Comparison of ENCODE assay signal across 11 cellular contexts in the genomic region with DNA sequence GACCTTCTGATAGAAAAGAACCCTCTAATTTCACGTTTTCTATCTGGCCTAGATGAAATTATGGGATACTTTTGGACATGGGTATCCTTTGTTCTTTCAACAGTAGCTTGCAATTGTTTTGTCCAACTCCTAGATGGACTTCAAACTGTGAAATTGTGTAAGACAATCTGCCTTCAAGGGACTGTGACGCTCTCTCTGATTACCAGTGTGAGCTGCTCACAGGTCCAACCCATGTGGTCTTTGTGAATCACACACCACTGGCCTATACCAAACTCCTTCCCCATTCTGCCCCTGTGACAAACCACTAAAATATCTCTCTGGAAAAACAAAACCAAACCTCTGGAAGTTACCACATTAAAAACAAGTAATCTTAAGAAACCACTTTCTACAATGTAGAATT. TPM values are rescaled to one million over a fixed set of nuclear protein-coding genes. Genes with fewer than 3 reads are reported as not detected.
A peak's percentile ranks its signal among the peaks of the same experiment; 100 is the strongest.
DNase-seq lines count a peak whose midpoint lies in the region; ATAC-seq and TF ChIP-seq lines count a peak whose summit lies in the region.
"Had no signal": no experiment of that assay in that cellular context is flagged by ENCODE, and none has a peak within 500 bp of the region (broad histone marks: within the 10 kb centered on the region; RNA-seq: fewer than 3 reads in every experiment).

No MANE protein-coding gene starts in this region.

- H3K9me3 ChIP-seq in breast epithelium (no peaks in the 10 kb centered on the region), ascending aorta (no peaks in the 10 kb centered on the region)

- CTCF ChIA-PET in MCF 10A (lab: Yijun Ruan, JAX) (interaction anchor here (2.9 kb wide), 1 partner anchor 15 kb away, joined by 14 read pairs; no protein-coding TSS in a partner anchor), HEK293T (lab: Yijun Ruan, JAX) (no interaction called here)

- H3K27me3 Mint-ChIP-seq in MCF 10A (ENCODE audit: insufficient read depth, unreplicated experiment) = no peaks in the 10 kb centered on the region

- H3K36me3 ChIP-seq in breast epithelium (no peaks in the 10 kb centered on the region), ascending aorta (peaks cover 4 to 9% of the 10 kb centered on the region in 2 donors), kidney epithelial cell (ENCODE audit: control insufficient read depth, insufficient read depth, low read length) (no peaks in the 10 kb centered on the region)

- ATAC-seq in activated naive CD4-positive, alpha-beta T cell treated with anti-CD3 and anti-CD28 coated beads, Interleukin-2, amount 50 U/mL, for 72 hours = no peak
- ATAC-seq: right cardiac atrium had no signal

- no TSS peak for BruUV-seq in MCF 10A (replicated peaks; lab: Mats Ljungman, UMichigan)

- H3K4me3 ChIP-seq in breast epithelium = no peak overlapping the region
- peak overlapping the region in 1 of 2 donors; percentile 2 for H3K4me3 ChIP-seq in ascending aorta
- no peak overlapping the region for H3K4me3 ChIP-seq in kidney epithelial cell (ENCODE audit: low read depth, low read length)

- H3K36me3 Mint-ChIP-seq in MCF 10A (ENCODE audit: insufficient read depth, unreplicated experiment) = no peaks in the 10 kb centered on the region
- peaks cover 5 to 19% of the 10 kb centered on the region in 2 donors for H3K36me3 Mint-ChIP-seq in activated naive CD4-positive, alpha-beta T cell treated with anti-CD3 and anti-CD28 coated beads, Interleukin-2, amount 50 U/mL, for 72 hours

- peaks cover 11% of the 10 kb centered on the region for H3K4me1 Mint-ChIP-seq in MCF 10A (ENCODE audit: insufficient read depth, unreplicated experiment)

- TF ChIP-seq CTCF in MCF 10A (IDR thresholded peaks at IDR 0.05; ENCODE audit: unreplicated experiment) = no peak
- no peak for TF ChIP-seq CTCF in breast epithelium (IDR thresholded peaks at IDR 0.05)
- TF ChIP-seq CTCF in ascending aorta (IDR thresholded peaks at IDR 0.05) = no peak
- TF ChIP-seq CTCF in kidney epithelial cell (IDR thresholded peaks at IDR 0.05; ENCODE audit: insufficient read depth, low read length, poor library complexity, severe bottlenecking) = no peak

- H3K27ac ChIP-seq in breast epithelium (no peak overlapping the region), ascending aorta (peak overlapping the region; percentile 88 to 89)

- TF ChIP-seq POLR2A in breast epithelium (IDR thresholded peaks at IDR 0.05) = no peak

- H3K4me1 ChIP-seq in breast epithelium (no peaks in the 10 kb centered on the region), ascending aorta (peaks cover 8 to 15% of the 10 kb centered on the region in 2 donors)

- H3K4me3 Mint-ChIP-seq in MCF 10A (ENCODE audit: unreplicated experiment) = no peak overlapping the region

- intact Hi-C loops in MCF 10A (cut with micrococcal nuclease) = no loop called here
- intact Hi-C loops in breast epithelium (cut with DNase I; ENCODE audit: low total_unique reads) = no loop called here
- intact Hi-C loops in ascending aorta (cut with DNase I) = loop anchor here (2.0 kb wide), 2 partner anchors 17 to 97 kb away; no protein-coding TSS in a partner anchor

- no peak overlapping the region for H3K27ac Mint-ChIP-seq in MCF 10A (ENCODE audit: low read depth, unreplicated experiment)
- H3K27ac Mint-ChIP-seq in activated naive CD4-positive, alpha-beta T cell treated with anti-CD3 and anti-CD28 coated beads, Interleukin-2, amount 50 U/mL, for 72 hours = peak overlapping the region in 1 of 2 donors; percentile 13

- H3K27me3 ChIP-seq in breast epithelium = no peaks in the 10 kb centered on the region
- H3K27me3 ChIP-seq in ascending aorta = no peaks in the 10 kb centered on the region
- no peaks in the 10 kb centered on the region for H3K27me3 ChIP-seq in kidney epithelial cell (ENCODE audit: control insufficient read depth, insufficient read depth, low read length)

- DNase-seq in MCF 10A (ENCODE audit: unreplicated experiment) (peak; percentile 87), breast epithelium (ENCODE audit: low spot score in 2 of 2) (no peak), ascending aorta (ENCODE audit: low spot score in 2 of 2) (peak; percentile 49 to 87), kidney epithelial cell (ENCODE audit: low read depth) (peak; percentile 95), HEK293T (ENCODE audit: extremely low spot score) (no peak), cerebellum (ENCODE audit: low spot score) (no peak), HuH-7 (ENCODE audit: low spot score) (no peak)
- no peak for DNase-seq in activated naive CD4-positive, alpha-beta T cell treated with anti-CD3 and anti-CD28 coated beads, Interleukin-2, amount 50 U/mL, for 72 hours (ENCODE audit: low spot score in 2 of 2)
- DNase-seq: left cardiac atrium, NCI-H526, right cardiac atrium had no signal

- H3K9me3 Mint-ChIP-seq in MCF 10A (ENCODE audit: unreplicated experiment) = peaks cover 7% of the 10 kb centered on the region
- peaks cover 6 to 7% of the 10 kb centered on the region in 2 donors for H3K9me3 Mint-ChIP-seq in activated naive CD4-positive, alpha-beta T cell treated with anti-CD3 and anti-CD28 coated beads, Interleukin-2, amount 50 U/mL, for 72 hours

- POLR2A ChIA-PET in MCF 10A (lab: Yijun Ruan, JAX) = interaction anchor here (0.6 to 1.5 kb wide), 4 partner anchors 13 to 89 kb away, joined by 3 to 4 read pairs (median 4); no protein-coding TSS in a partner anchor
- POLR2A ChIA-PET in HEK293T (lab: Yijun Ruan, JAX) = no interaction called here

TF ChIP-seq in HEK293T, 16 proteins besides CTCF, POLR2A, EP300 and RAD21:
- TF ChIP-seq TARDBP (IDR thresholded peaks at IDR 0.05) = no peak
- TF ChIP-seq NFRKB (IDR thresholded peaks at IDR 0.05) = no peak
- no peak for TF ChIP-seq ARNT (IDR thresholded peaks at IDR 0.05)
- no peak for TF ChIP-seq ELF4 (IDR thresholded peaks at IDR 0.05)
- no peak for TF ChIP-seq FOXK2 (IDR thresholded peaks at IDR 0.05)
- no peak for TF ChIP-seq LEF1 (IDR thresholded peaks at IDR 0.05; ENCODE audit: borderline replicate concordance)
- no peak for TF ChIP-seq FOXM1 (IDR thresholded peaks at IDR 0.05; ENCODE audit: borderline replicate concordance)
- no peak for TF ChIP-seq CTBP1 (IDR thresholded peaks at IDR 0.05; ENCODE audit: borderline replicate concordance)
- no peak for TF ChIP-seq BHLHE40 (IDR thresholded peaks at IDR 0.05; ENCODE audit: borderline replicate concordance)
- TF ChIP-seq L3MBTL2 (conservative IDR thresholded peaks at IDR 0.05) = no peak
- TF ChIP-seq HDGF (IDR thresholded peaks at IDR 0.05; ENCODE audit: borderline replicate concordance) = no peak
- no peak for TF ChIP-seq SUZ12 (IDR thresholded peaks at IDR 0.05)
- TF ChIP-seq ZNF384 (IDR thresholded peaks at IDR 0.05) = no peak
- TF ChIP-seq, protein P1, sequence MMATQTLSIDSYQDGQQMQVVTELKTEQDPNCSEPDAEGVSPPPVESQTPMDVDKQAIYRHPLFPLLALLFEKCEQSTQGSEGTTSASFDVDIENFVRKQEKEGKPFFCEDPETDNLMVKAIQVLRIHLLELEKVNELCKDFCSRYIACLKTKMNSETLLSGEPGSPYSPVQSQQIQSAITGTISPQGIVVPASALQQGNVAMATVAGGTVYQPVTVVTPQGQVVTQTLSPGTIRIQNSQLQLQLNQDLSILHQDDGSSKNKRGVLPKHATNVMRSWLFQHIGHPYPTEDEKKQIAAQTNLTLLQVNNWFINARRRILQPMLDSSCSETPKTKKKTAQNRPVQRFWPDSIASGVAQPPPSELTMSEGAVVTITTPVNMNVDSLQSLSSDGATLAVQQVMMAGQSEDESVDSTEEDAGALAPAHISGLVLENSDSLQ (IDR thresholded peaks at IDR 0.05) = no peak
- no peak for TF ChIP-seq SP1 (IDR thresholded peaks at IDR 0.05)

RNA-seq across cellular contexts. Expression of gene NINL, which starts 59.5 kb away (rescaled TPM):
- total RNA-seq in MCF 10A (2022) (1.2 and 1.3 TPM in 2 replicates), breast epithelium (10 to 100 TPM in 2 of 3 donors, 1 to 10 TPM in 1; 6.9 to 15.5 (median 12.8) TPM), ascending aorta (18.0 TPM), kidney epithelial cell (18.3 and 19.6 TPM in 2 replicates), cerebellum (26.9 TPM)
- 1 to 10 TPM; 3.2 to 5.5 TPM for total RNA-seq in activated naive CD4-positive, alpha-beta T cell treated with anti-CD3 and anti-CD28 coated beads, Interleukin-2, amount 50 U/mL, for 72 hours

Comparison
In these comparisons a context has a peak if more than half of its experiments do, and no peak if none do; other contexts are left out.
1. DNase-seq: peak in MCF 10A (single experiment), ascending aorta (2 of 2) and kidney epithelial cell (single experiment); none in breast epithelium (0 of 2), HEK293T (single experiment), cerebellum (single experiment), HuH-7 (single experiment) and activated naive CD4-positive, alpha-beta T cell treated with anti-CD3 and anti-CD28 coated beads, Interleukin-2, amount 50 U/mL, for 72 hours (0 of 2).
2. H3K27ac ChIP-seq: peak in ascending aorta (2 of 2); none in breast epithelium (0 of 2).